ENCODE assay signal across 30 cellular contexts in genomic region chr2:237632991-237633629, GRCh38. TPM values are rescaled to one million over a fixed set of nuclear protein-coding genes. Genes with fewer than 3 reads are reported as not detected.
DNase-seq lines count a peak whose midpoint lies in the region; ATAC-seq and TF ChIP-seq lines count a peak whose summit lies in the region.
"Had no signal": no experiment of that assay in that cellular context is flagged by ENCODE, and none has a peak within 500 bp of the region (broad histone marks: within the 10 kb centered on the region; RNA-seq: fewer than 3 reads in every experiment).

No MANE protein-coding gene starts in this region.

- peak; percentile 62 for ATAC-seq in Right ventricle myocardium inferior
- ATAC-seq in GM21423 (IDR thresholded peaks at IDR 0.05; ENCODE audit: unreplicated experiment) = no peak
- ATAC-seq: activated CD4-positive, CD25-positive, alpha-beta regulatory T cell treated with anti-CD3 and anti-CD28 coated beads, Interleukin-2, amount 50 U/mL, for 24 hours; body of pancreas; left lobe of liver; naive thymus-derived CD8-positive, alpha-beta T cell; T-helper 17 cell had no signal

- H2BK5ac ChIP-seq in mesenchymal stem cell (ENCODE audit: low read depth, low read length, poor library complexity, severe bottlenecking) = no peak overlapping the region

- H3K27ac Mint-ChIP-seq in endothelial cell (ENCODE audit: unreplicated experiment) = no peak overlapping the region
- H3K27ac Mint-ChIP-seq: activated CD4-positive, alpha-beta memory T cell treated with anti-CD3 and anti-CD28 coated beads for 36 hours; mesothelial cell of epicardium; stimulated activated naive CD8-positive, alpha-beta T cell treated with anti-CD3 and anti-CD28 coated beads, Interleukin-15, Interleukin-2, amounts not matched to agents 100 ng/mL and 50 ng/mL, for 24 hours; T-helper 17 cell had no signal

- no peak overlapping the region for H3K14ac ChIP-seq in mesenchymal stem cell (ENCODE audit: low read length in 2 of 2)

- DNase-seq in Right ventricle myocardium inferior (ENCODE audit: missing footprints) (no peak), cardiac septum (ENCODE audit: low spot score) (no peak), mesenchymal stem cell (no peak), endothelial cell (ENCODE audit: low spot score) (no peak), globus pallidus (ENCODE audit: low spot score) (no peak)
- no peak for DNase-seq in activated T-cell treated with anti-CD3 and anti-CD28 coated beads, Interleukin-2, amount 50 U/mL, for 48 hours
- DNase-seq: activated CD4-positive, alpha-beta memory T cell treated with anti-CD3 and anti-CD28 coated beads for 36 hours; activated naive CD4-positive, alpha-beta T cell; body of pancreas; Caco-2; DMS53; IMR-90; NCI-H1417 treated with DMSO at 0.1 percent for 48 hours; NCI-H2029 treated with DMSO at 0.1 percent for 48 hours; NCI-H226; NCI-H526 treated with DMSO at 0.1 percent for 48 hours; PC-9; stimulated activated CD4-positive, alpha-beta T cell treated with anti-CD3 and anti-CD28 coated beads, Interleukin-1b, Interleukin-23, amount 100 ng/mL, for 48 hours; T-helper 17 cell had no signal

- H3K4ac ChIP-seq in mesenchymal stem cell (ENCODE audit: low read depth in 1 of 2, low read length in 2 of 2) = no peak overlapping the region

- H3K79me1 ChIP-seq in mesenchymal stem cell (replicated peaks; ENCODE audit: low read length, poor library complexity, severe bottlenecking) = peaks cover 49% of the 10 kb centered on the region

- intact Hi-C loops in Right ventricle myocardium inferior (cut with DNase I) (loop anchor here (5.0 kb wide), 1 partner anchor 64 kb away; no protein-coding TSS in a partner anchor), cardiac septum (cut with DNase I) (no loop called here)

- peak overlapping the region; percentile 34 for H2AK5ac ChIP-seq in mesenchymal stem cell (ENCODE audit: low read length, severe bottlenecking)

- peaks cover 4% of the 10 kb centered on the region for H3K9me3 Mint-ChIP-seq in endothelial cell (ENCODE audit: unreplicated experiment)

- H3K4me1 ChIP-seq in mesenchymal stem cell (ENCODE audit: control insufficient read depth, insufficient read depth, low read depth, low read length) (peaks cover 29% of the 10 kb centered on the region), skeletal muscle tissue (ENCODE audit: control insufficient read depth in 3 of 3, insufficient read depth in 3 of 3, low read length in 3 of 3) (peaks cover 73 to 75% (median 73%) of the 10 kb centered on the region in 3 donors)
- H3K4me1 ChIP-seq: Caco-2, HAP-1 had no signal

- H4K8ac ChIP-seq in mesenchymal stem cell (ENCODE audit: low read length) = no peak overlapping the region

- no peak overlapping the region for H2BK15ac ChIP-seq in mesenchymal stem cell (ENCODE audit: low read depth, poor library complexity, severe bottlenecking)

- 97% methylated on average over 12 of the region's 13 CpGs for WGBS in mesenchymal stem cell

- no peak overlapping the region for H2AFZ ChIP-seq in mesenchymal stem cell (ENCODE audit: low read depth, low read length)
- H2AFZ ChIP-seq: PC-9 had no signal

- no peak overlapping the region for H2BK120ac ChIP-seq in mesenchymal stem cell (ENCODE audit: low read depth, low read length)

- H3K36me3 ChIP-seq in mesenchymal stem cell (ENCODE audit: control insufficient read depth in 1 of 2, insufficient read depth in 2 of 2, low read depth in 1 of 2, low read length in 2 of 2) (peaks cover 29 to 37% of the 10 kb centered on the region in 2 experiments), skeletal muscle tissue (ENCODE audit: control insufficient read depth in 3 of 3, insufficient read depth in 3 of 3, low read length in 3 of 3) (peaks cover 0 to 4% (median 2%) of the 10 kb centered on the region in 3 donors)
- H3K36me3 ChIP-seq: HAP-1 had no signal

- peaks cover 39% of the 10 kb centered on the region for H3K36me3 Mint-ChIP-seq in endothelial cell (ENCODE audit: low read depth, unreplicated experiment)
- H3K36me3 Mint-ChIP-seq: activated CD4-positive, alpha-beta memory T cell treated with anti-CD3 and anti-CD28 coated beads for 36 hours had no signal

- H3K27ac ChIP-seq in mesenchymal stem cell (ENCODE audit: low read length, poor library complexity, severe bottlenecking) (no peak overlapping the region), skeletal muscle tissue (ENCODE audit: low read depth, low read length) (peak overlapping the region; percentile 67)
- H3K27ac ChIP-seq: 22Rv1, body of pancreas, C4-2B, PC-9 had no signal

- peaks cover 17% of the 10 kb centered on the region for H3K4me1 Mint-ChIP-seq in endothelial cell (ENCODE audit: unreplicated experiment)

- H3K18ac ChIP-seq in mesenchymal stem cell (ENCODE audit: low read depth in 1 of 2, low read length in 2 of 2) = no peak overlapping the region

- H3K4me3 Mint-ChIP-seq in endothelial cell (ENCODE audit: unreplicated experiment) = no peak overlapping the region
- H3K4me3 Mint-ChIP-seq: activated CD4-positive, alpha-beta memory T cell treated with anti-CD3 and anti-CD28 coated beads for 36 hours; mesothelial cell of epicardium; naive thymus-derived CD8-positive, alpha-beta T cell; stimulated activated naive CD8-positive, alpha-beta T cell treated with anti-CD3 and anti-CD28 coated beads, Interleukin-15, Interleukin-2, amounts not matched to agents 100 ng/mL and 50 ng/mL, for 24 hours; T-helper 17 cell had no signal

- H4K91ac ChIP-seq in mesenchymal stem cell (ENCODE audit: low read length) = no peak overlapping the region

- H3K23ac ChIP-seq in mesenchymal stem cell (ENCODE audit: low read length in 2 of 2) = no peak overlapping the region

- no peak for TF ChIP-seq CTCF in endothelial cell (IDR thresholded peaks at IDR 0.05; ENCODE audit: unreplicated experiment)

- H3K27me3 Mint-ChIP-seq in endothelial cell (ENCODE audit: unreplicated experiment) = peaks cover 14% of the 10 kb centered on the region

- H3K4me3 ChIP-seq in mesenchymal stem cell (ENCODE audit: insufficient read depth in 1 of 2, low read depth in 1 of 2, low read length in 2 of 2) (no peak overlapping the region), skeletal muscle tissue (ENCODE audit: low read length in 3 of 3) (peak overlapping the region in 1 of 3 donors; percentile 46)
- H3K4me3 ChIP-seq: body of pancreas, HAP-1, PC-9, smooth muscle cell had no signal

- no peak overlapping the region for H2BK12ac ChIP-seq in mesenchymal stem cell (ENCODE audit: low read length in 2 of 2)

- H3K4me2 ChIP-seq in mesenchymal stem cell (ENCODE audit: low read length, poor library complexity, severe bottlenecking) = no peak overlapping the region
- H3K4me2 ChIP-seq: PC-9, smooth muscle cell had no signal

- H3K9me3 ChIP-seq in mesenchymal stem cell (ENCODE audit: control insufficient read depth, low read length) (peaks cover 15% of the 10 kb centered on the region), skeletal muscle tissue (ENCODE audit: control insufficient read depth in 3 of 3, low read length in 3 of 3) (no peaks in the 10 kb centered on the region)
- H3K9me3 ChIP-seq: body of pancreas, HAP-1 had no signal

- no peaks in the 10 kb centered on the region for H3K27me3 ChIP-seq in mesenchymal stem cell (ENCODE audit: control insufficient read depth in 1 of 2, insufficient read depth in 1 of 2, low read length in 2 of 2)
- H3K27me3 ChIP-seq in skeletal muscle tissue (ENCODE audit: control insufficient read depth in 3 of 3, insufficient read depth in 3 of 3, low read length in 3 of 3) = no peaks in the 10 kb centered on the region
- H3K27me3 ChIP-seq: body of pancreas had no signal

- no peak overlapping the region for H3K9ac ChIP-seq in mesenchymal stem cell (ENCODE audit: low read length)
- H3K9ac ChIP-seq in skeletal muscle tissue (ENCODE audit: low read depth in 1 of 3, low read length in 3 of 3) = peak overlapping the region; percentile 34 to 68 (median 45)

RNA-seq across cellular contexts. Expression of gene LRRFIP1, which starts 5.7 kb away (rescaled TPM):
- total RNA-seq in Right ventricle myocardium inferior = 104 TPM
- total RNA-seq in cardiac septum = 157 TPM
- polyA plus RNA-seq in mesenchymal stem cell (2013, experiment 1 of 2) = 111 TPM
- 106 TPM for polyA plus RNA-seq in mesenchymal stem cell (2013, experiment 2 of 2)
- total RNA-seq in skeletal muscle tissue = 65.8 TPM
- 105 TPM for total RNA-seq in endothelial cell (ENCODE audit: unreplicated experiment)

RNA-seq across cellular contexts. Expression of gene RAB17, which starts 42.6 kb away (rescaled TPM):
- total RNA-seq in Right ventricle myocardium inferior = 2.4 TPM
- 3.5 TPM for total RNA-seq in cardiac septum
- 0.11 TPM for polyA plus RNA-seq in mesenchymal stem cell (2013, experiment 1 of 2)
- 0.11 TPM for polyA plus RNA-seq in mesenchymal stem cell (2013, experiment 2 of 2)
- 1.0 TPM for total RNA-seq in skeletal muscle tissue
- 1.5 TPM for total RNA-seq in endothelial cell (ENCODE audit: unreplicated experiment)
- total RNA-seq: activated CD4-positive, alpha-beta memory T cell treated with anti-CD3 and anti-CD28 coated beads for 36 hours; IMR-90; naive thymus-derived CD8-positive, alpha-beta T cell; T-helper 17 cell had no signal
- polyA plus RNA-seq: naive thymus-derived CD8-positive, alpha-beta T cell had no signal
